In the genomic region with DNA sequence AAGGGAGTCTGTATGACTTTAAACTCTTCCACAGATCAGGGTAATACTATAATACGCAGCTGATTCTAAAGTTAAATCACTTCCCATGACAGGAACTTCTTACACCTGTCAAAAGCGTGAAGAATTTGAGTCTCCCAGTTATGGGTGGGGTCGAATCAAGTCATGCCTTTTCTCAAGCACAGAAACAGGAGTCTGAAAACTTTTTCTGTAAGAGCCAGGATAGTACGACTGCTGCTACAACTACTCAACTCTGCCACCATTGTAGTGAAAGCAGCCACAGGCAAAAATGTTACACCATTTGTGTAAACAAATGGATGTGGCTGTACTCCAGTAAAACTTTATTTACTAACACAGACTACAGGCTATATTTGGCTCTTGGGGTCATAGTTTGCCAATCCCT, we compare ENCODE assay signal across 2 cellular contexts.
TF ChIP-seq lines count a peak whose summit lies in the region.

No MANE protein-coding gene starts in this region.

TF ChIP-seq in IMR-90, 13 proteins besides CTCF, POLR2A, EP300 and RAD21:
- TF ChIP-seq, protein P1, sequence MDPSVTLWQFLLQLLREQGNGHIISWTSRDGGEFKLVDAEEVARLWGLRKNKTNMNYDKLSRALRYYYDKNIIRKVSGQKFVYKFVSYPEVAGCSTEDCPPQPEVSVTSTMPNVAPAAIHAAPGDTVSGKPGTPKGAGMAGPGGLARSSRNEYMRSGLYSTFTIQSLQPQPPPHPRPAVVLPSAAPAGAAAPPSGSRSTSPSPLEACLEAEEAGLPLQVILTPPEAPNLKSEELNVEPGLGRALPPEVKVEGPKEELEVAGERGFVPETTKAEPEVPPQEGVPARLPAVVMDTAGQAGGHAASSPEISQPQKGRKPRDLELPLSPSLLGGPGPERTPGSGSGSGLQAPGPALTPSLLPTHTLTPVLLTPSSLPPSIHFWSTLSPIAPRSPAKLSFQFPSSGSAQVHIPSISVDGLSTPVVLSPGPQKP (IDR thresholded peaks at IDR 0.05; ENCODE audit: borderline replicate concordance, low read depth, low read length), result no peak
- TF ChIP-seq SMC3 (IDR thresholded peaks at IDR 0.05; ENCODE audit: low read depth, low read length) (no peak), RCOR1 (IDR thresholded peaks at IDR 0.05; ENCODE audit: insufficient replicate concordance, low read length) (no peak), MXI1 (IDR thresholded peaks at IDR 0.05; ENCODE audit: borderline replicate concordance, low read depth, low read length) (no peak), CHD1 (IDR thresholded peaks at IDR 0.05; ENCODE audit: low read depth, low read length) (no peak), CEBPB (IDR thresholded peaks at IDR 0.05; ENCODE audit: low read depth, low read length) (no peak), BHLHE40 (IDR thresholded peaks at IDR 0.05; ENCODE audit: low read depth, low read length) (no peak), MAZ (IDR thresholded peaks at IDR 0.05; ENCODE audit: borderline replicate concordance, low read depth, low read length) (no peak), MAFK (IDR thresholded peaks at IDR 0.05; ENCODE audit: low read depth, low read length) (no peak), FOS (IDR thresholded peaks at IDR 0.05; ENCODE audit: low read depth, low read length) (no peak), RFX5 (IDR thresholded peaks at IDR 0.05; ENCODE audit: low read depth, low read length) (no peak), NFE2L2 (IDR thresholded peaks at IDR 0.05; ENCODE audit: low read depth, low read length) (no peak)
- TF ChIP-seq, protein P2, sequence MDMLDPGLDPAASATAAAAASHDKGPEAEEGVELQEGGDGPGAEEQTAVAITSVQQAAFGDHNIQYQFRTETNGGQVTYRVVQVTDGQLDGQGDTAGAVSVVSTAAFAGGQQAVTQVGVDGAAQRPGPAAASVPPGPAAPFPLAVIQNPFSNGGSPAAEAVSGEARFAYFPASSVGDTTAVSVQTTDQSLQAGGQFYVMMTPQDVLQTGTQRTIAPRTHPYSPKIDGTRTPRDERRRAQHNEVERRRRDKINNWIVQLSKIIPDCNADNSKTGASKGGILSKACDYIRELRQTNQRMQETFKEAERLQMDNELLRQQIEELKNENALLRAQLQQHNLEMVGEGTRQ (IDR thresholded peaks at IDR 0.05; ENCODE audit: low read depth, low read length), result no peak

TF ChIP-seq in HEK293T, 16 proteins besides CTCF, POLR2A, EP300 and RAD21:
- TF ChIP-seq CTBP1 (IDR thresholded peaks at IDR 0.05; ENCODE audit: borderline replicate concordance), result no peak
- TF ChIP-seq FOXM1 (IDR thresholded peaks at IDR 0.05; ENCODE audit: borderline replicate concordance), result no peak
- no peak for TF ChIP-seq FOXA1 (IDR thresholded peaks at IDR 0.05)
- no peak for TF ChIP-seq HDGF (IDR thresholded peaks at IDR 0.05; ENCODE audit: borderline replicate concordance)
- TF ChIP-seq SUZ12 (IDR thresholded peaks at IDR 0.05), result no peak
